ENCODE assay signal across 16 cellular contexts in genomic region chr14:58275527-58276190, GRCh38. TPM values are rescaled to one million over a fixed set of nuclear protein-coding genes. Genes with fewer than 3 reads are reported as not detected.
DNase-seq lines count a peak whose midpoint lies in the region; ATAC-seq and TF ChIP-seq lines count a peak whose summit lies in the region.
"Had no signal": no experiment of that assay in that cellular context is flagged by ENCODE, and none has a peak within 500 bp of the region (broad histone marks: within the 10 kb centered on the region; RNA-seq: fewer than 3 reads in every experiment).

No MANE protein-coding gene starts in this region.

- ATAC-seq in stimulated activated naive CD8-positive, alpha-beta T cell treated with anti-CD3 and anti-CD28 coated beads, Interleukin-15, Interleukin-2, amounts not matched to agents 100 U/mL and 50 U/mL, for 24 hours = no peak
- ATAC-seq in activated CD8-positive, alpha-beta T cell treated with anti-CD3 and anti-CD28 coated beads, Interleukin-2, amount 10 ng/mL, durations not matched to agents 7 days and 5 days = peak; percentile 48
- ATAC-seq in right lobe of liver = no peak
- no peak for ATAC-seq in HG03097 (IDR thresholded peaks at IDR 0.05; ENCODE audit: low FRiP score, unreplicated experiment)
- no peak for ATAC-seq in HG02885 (IDR thresholded peaks at IDR 0.05; ENCODE audit: poor library complexity, unreplicated experiment)
- no peak for ATAC-seq in GM18517 (IDR thresholded peaks at IDR 0.05; ENCODE audit: unreplicated experiment)
- ATAC-seq: psoas muscle had no signal

- H3K9me3 ChIP-seq in right lobe of liver = no peaks in the 10 kb centered on the region
- H3K9me3 ChIP-seq: BE2C, psoas muscle had no signal

- no peaks in the 10 kb centered on the region for H3K9me3 Mint-ChIP-seq in stimulated activated naive CD8-positive, alpha-beta T cell treated with anti-CD3 and anti-CD28 coated beads, Interleukin-15, Interleukin-2, amounts not matched to agents 100 ng/mL and 50 ng/mL, for 24 hours
- no peaks in the 10 kb centered on the region for H3K9me3 Mint-ChIP-seq in activated CD8-positive, alpha-beta T cell treated with anti-CD3 and anti-CD28 coated beads, Interleukin-2, amount 10 ng/mL, durations not matched to agents 7 days and 5 days (ENCODE audit: insufficient read depth)

- CTCF ChIA-PET in activated CD8-positive, alpha-beta T cell treated with anti-CD3 and anti-CD28 coated beads, Interleukin-2, amount 10 ng/mL, durations not matched to agents 7 days and 5 days (lab: Charles Lee) = interaction anchor here (0.8 to 1.6 kb wide), 6 partner anchors 12 to 37 kb away, joined by 3 to 8 read pairs (median 4); partner anchors contain the start of gene ARID4A

- peaks cover 0 to 18% (median 5%) of the 10 kb centered on the region in 4 donors for H3K36me3 ChIP-seq in right lobe of liver

- H3K4me3 Mint-ChIP-seq in stimulated activated naive CD8-positive, alpha-beta T cell treated with anti-CD3 and anti-CD28 coated beads, Interleukin-15, Interleukin-2, amounts not matched to agents 100 ng/mL and 50 ng/mL, for 24 hours = peak overlapping the region; percentile 31
- peak overlapping the region; percentile 27 for H3K4me3 Mint-ChIP-seq in activated CD8-positive, alpha-beta T cell treated with anti-CD3 and anti-CD28 coated beads, Interleukin-2, amount 10 ng/mL, durations not matched to agents 7 days and 5 days

- POLR2A ChIA-PET in activated CD8-positive, alpha-beta T cell treated with anti-CD3 and anti-CD28 coated beads, Interleukin-2, amount 10 ng/mL, durations not matched to agents 7 days and 5 days (lab: Charles Lee) = interaction anchor here (1.1 to 3.7 kb wide), 3 partner anchors 22 to 31 kb away, joined by 3 to 21 read pairs (median 18); partner anchors contain the start of genes ARID4A and PSMA3

- no peaks in the 10 kb centered on the region for H3K27me3 ChIP-seq in right lobe of liver
- H3K27me3 ChIP-seq: BE2C, cardiac muscle cell had no signal

- intact Hi-C loops in right lobe of liver (cut with DNase I) = no loop called here

- DNase-seq in stimulated activated naive CD8-positive, alpha-beta T cell treated with anti-CD3 and anti-CD28 coated beads, Interleukin-15, Interleukin-2, amounts not matched to agents 100 U/mL and 50 U/mL, for 24 hours = no peak
- no peak for DNase-seq in activated CD8-positive, alpha-beta T cell treated with anti-CD3 and anti-CD28 coated beads, Interleukin-2, amount 10 ng/mL, durations not matched to agents 7 days and 5 days
- no peak for DNase-seq in right lobe of liver
- DNase-seq in GM13977 (ENCODE audit: low spot score) = no peak
- DNase-seq: BE2C; GOT3; mesendoderm; NCI-H1048; psoas muscle; stimulated activated CD4-positive, alpha-beta T cell treated with anti-CD3 and anti-CD28 coated beads, Interleukin-1b, Interleukin-23, amount 100 ng/mL, for 48 hours; T1000 had no signal

- peak overlapping the region in 2 of 3 donors; percentile 27 to 96 for H3K27ac ChIP-seq in right lobe of liver
- H3K27ac ChIP-seq: psoas muscle had no signal

- peaks cover 68% of the 10 kb centered on the region for H3K36me3 Mint-ChIP-seq in stimulated activated naive CD8-positive, alpha-beta T cell treated with anti-CD3 and anti-CD28 coated beads, Interleukin-15, Interleukin-2, amounts not matched to agents 100 ng/mL and 50 ng/mL, for 24 hours (ENCODE audit: low read depth)
- peaks cover 73% of the 10 kb centered on the region for H3K36me3 Mint-ChIP-seq in activated CD8-positive, alpha-beta T cell treated with anti-CD3 and anti-CD28 coated beads, Interleukin-2, amount 10 ng/mL, durations not matched to agents 7 days and 5 days (ENCODE audit: low read depth)

- H3K4me1 Mint-ChIP-seq in stimulated activated naive CD8-positive, alpha-beta T cell treated with anti-CD3 and anti-CD28 coated beads, Interleukin-15, Interleukin-2, amounts not matched to agents 100 ng/mL and 50 ng/mL, for 24 hours (ENCODE audit: low read depth) = peaks cover 47% of the 10 kb centered on the region
- H3K4me1 Mint-ChIP-seq in activated CD8-positive, alpha-beta T cell treated with anti-CD3 and anti-CD28 coated beads, Interleukin-2, amount 10 ng/mL, durations not matched to agents 7 days and 5 days (ENCODE audit: low read depth) = peaks cover 38% of the 10 kb centered on the region

- no peaks in the 10 kb centered on the region for H3K27me3 Mint-ChIP-seq in stimulated activated naive CD8-positive, alpha-beta T cell treated with anti-CD3 and anti-CD28 coated beads, Interleukin-15, Interleukin-2, amounts not matched to agents 100 ng/mL and 50 ng/mL, for 24 hours
- H3K27me3 Mint-ChIP-seq in activated CD8-positive, alpha-beta T cell treated with anti-CD3 and anti-CD28 coated beads, Interleukin-2, amount 10 ng/mL, durations not matched to agents 7 days and 5 days (ENCODE audit: low read depth) = no peaks in the 10 kb centered on the region

- H3K27ac Mint-ChIP-seq in stimulated activated naive CD8-positive, alpha-beta T cell treated with anti-CD3 and anti-CD28 coated beads, Interleukin-15, Interleukin-2, amounts not matched to agents 100 ng/mL and 50 ng/mL, for 24 hours = peak overlapping the region; percentile 90
- peak overlapping the region; percentile 87 for H3K27ac Mint-ChIP-seq in activated CD8-positive, alpha-beta T cell treated with anti-CD3 and anti-CD28 coated beads, Interleukin-2, amount 10 ng/mL, durations not matched to agents 7 days and 5 days

- H3K4me1 ChIP-seq in right lobe of liver = peaks cover 0 to 65% (median 12%) of the 10 kb centered on the region in 4 donors
- H3K4me1 ChIP-seq: BE2C had no signal

- H3K4me3 ChIP-seq in right lobe of liver = no peak overlapping the region
- H3K4me3 ChIP-seq: cardiac muscle cell, psoas muscle had no signal

- WGBS in right lobe of liver (ENCODE audit: insufficient coverage, low coverage, low lambda C conversion rate, missing lambda C conversion rate) = 69% methylated on average over 2 of the region's 2 CpGs

- TF ChIP-seq POLR2A in right lobe of liver (IDR thresholded peaks at IDR 0.05) = no peak

- no peak for TF ChIP-seq CTCF in right lobe of liver (IDR thresholded peaks at IDR 0.05)
- no peak for TF ChIP-seq CTCF in GM13977 (IDR thresholded peaks at IDR 0.05; ENCODE audit: extremely low read depth, insufficient read depth, missing control alignments)

- in situ Hi-C loops in GM13977 (cut with MboI; ENCODE audit: low pct_unique_long_range_greater_than_20kb, low sequenced_read_pairs, unreplicated experiment) = no loop called here

RNA-seq across cellular contexts. Expression of gene ARID4A, which starts 22.7 kb away (rescaled TPM):
- 10 to 100 TPM; 27.0 to 28.0 TPM for total RNA-seq in activated CD8-positive, alpha-beta T cell treated with anti-CD3 and anti-CD28 coated beads, Interleukin-2, amount 10 ng/mL, durations not matched to agents 7 days and 5 days
- 10 to 100 TPM in 4 of 6 experiments, 1 to 10 TPM in 2; 7.6 to 22.1 (median 15.7) TPM for total RNA-seq in right lobe of liver

RNA-seq across cellular contexts. Expression of gene PSMA3, which starts 31.0 kb away (rescaled TPM):
- total RNA-seq in activated CD8-positive, alpha-beta T cell treated with anti-CD3 and anti-CD28 coated beads, Interleukin-2, amount 10 ng/mL, durations not matched to agents 7 days and 5 days = 100 to 1,000 TPM; 257 to 275 TPM
- total RNA-seq in right lobe of liver = 100 to 1,000 TPM; 100 to 132 (median 120) TPM
